Comparison of ENCODE assay signal across 13 cellular contexts in the genomic region with DNA sequence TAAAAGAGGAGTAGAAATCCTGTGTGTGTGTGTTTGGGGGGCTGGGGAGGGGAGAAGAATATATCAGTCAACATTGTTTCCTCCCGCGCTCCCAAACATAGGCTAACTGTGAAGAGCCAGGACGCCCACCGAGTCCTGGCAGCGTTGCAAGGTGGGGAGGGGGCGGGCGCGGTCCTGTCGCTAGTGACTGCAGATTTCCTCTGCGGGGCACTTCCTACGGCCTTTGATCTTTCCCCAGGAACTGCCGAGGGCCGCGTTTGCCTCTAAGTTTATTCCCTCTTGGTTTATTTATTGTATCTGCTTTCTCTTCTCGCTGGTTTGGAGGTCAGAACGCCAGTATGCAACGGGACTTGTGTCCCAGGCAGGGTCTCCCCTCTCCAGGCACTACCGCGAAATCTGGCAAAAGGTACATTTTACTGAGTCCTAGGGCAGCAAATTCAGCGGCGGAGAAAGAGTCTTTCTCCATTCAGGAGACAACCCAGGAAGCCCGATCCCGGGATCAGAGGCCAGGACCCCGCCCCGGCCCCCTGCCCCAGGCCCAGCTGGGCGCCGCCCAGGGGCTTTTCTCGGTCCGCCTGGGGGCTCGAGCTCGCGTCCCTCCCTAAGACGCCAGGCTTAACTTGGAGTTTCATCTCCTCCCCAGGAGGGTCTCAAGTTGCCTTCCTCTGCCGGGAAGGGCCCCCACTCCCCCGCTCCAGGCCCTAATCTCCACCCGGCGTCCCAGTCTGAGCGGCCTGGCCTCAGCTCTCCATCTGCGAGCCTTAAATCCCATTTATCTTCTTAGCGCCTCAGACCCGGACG. TPM values are rescaled to one million over a fixed set of nuclear protein-coding genes. Genes with fewer than 3 reads are reported as not detected.
DNase-seq lines count a peak whose midpoint lies in the region; ATAC-seq and TF ChIP-seq lines count a peak whose summit lies in the region.
"Had no signal": no experiment of that assay in that cellular context is flagged by ENCODE, and none has a peak within 500 bp of the region (broad histone marks: within the 10 kb centered on the region; RNA-seq: fewer than 3 reads in every experiment).

No MANE protein-coding gene starts in this region.

- 0 out of 2 replicates have a peak, but pooled peaks cover 2% of the 10 kb centered on the region for H3K9me3 ChIP-seq in HUES48 (ENCODE audit: control insufficient read depth, insufficient read depth, low read length)
- H3K9me3 ChIP-seq: left lung had no signal

- H3K36me3 ChIP-seq in HUES48 (ENCODE audit: control insufficient read depth, insufficient read depth, low read length), result no peaks in the 10 kb centered on the region
- H3K36me3 ChIP-seq: left lung, spleen had no signal

- H3K9me3 Mint-ChIP-seq in activated naive CD8-positive, alpha-beta T cell treated with anti-CD3 and anti-CD28 coated beads, Interleukin-2, amount 50 U/mL, for 24 hours, result peaks cover 11% of the 10 kb centered on the region

- no peak overlapping the region for H3K27ac Mint-ChIP-seq in activated naive CD8-positive, alpha-beta T cell treated with anti-CD3 and anti-CD28 coated beads, Interleukin-2, amount 50 U/mL, for 24 hours
- H3K27ac Mint-ChIP-seq: CD8-positive, alpha-beta memory T cell had no signal

- intact Hi-C loops in dorsolateral prefrontal cortex (cut with DNase I), result no loop called here

- no peak for ATAC-seq in activated naive CD8-positive, alpha-beta T cell treated with anti-CD3 and anti-CD28 coated beads, Interleukin-2, amount 50 U/mL, for 24 hours
- no peak for ATAC-seq in HG02970 (IDR thresholded peaks at IDR 0.05; ENCODE audit: low FRiP score, unreplicated experiment)

- peak overlapping the region; percentile 70 for H3K4me3 ChIP-seq in HUES48 (ENCODE audit: low read depth, low read length)
- peak overlapping the region; percentile 11 to 75 (median 60) for H3K4me3 ChIP-seq in dorsolateral prefrontal cortex
- peak overlapping the region; percentile 57 for H3K4me3 ChIP-seq in skeletal muscle cell (ENCODE audit: low read depth, low read length)

- no peak overlapping the region for H3K9ac ChIP-seq in HUES48 (ENCODE audit: low read depth, low read length)

- no peaks in the 10 kb centered on the region for H3K36me3 Mint-ChIP-seq in activated naive CD8-positive, alpha-beta T cell treated with anti-CD3 and anti-CD28 coated beads, Interleukin-2, amount 50 U/mL, for 24 hours (ENCODE audit: low read depth)
- H3K36me3 Mint-ChIP-seq: CD8-positive, alpha-beta memory T cell had no signal

- peaks cover 61% of the 10 kb centered on the region for H3K27me3 Mint-ChIP-seq in activated naive CD8-positive, alpha-beta T cell treated with anti-CD3 and anti-CD28 coated beads, Interleukin-2, amount 50 U/mL, for 24 hours

- H3K4me1 Mint-ChIP-seq in activated naive CD8-positive, alpha-beta T cell treated with anti-CD3 and anti-CD28 coated beads, Interleukin-2, amount 50 U/mL, for 24 hours, result peaks cover 3% of the 10 kb centered on the region

- no peak for DNase-seq in dorsolateral prefrontal cortex
- DNase-seq in left kidney (ENCODE audit: low read depth, low spot score), result peak; percentile 80
- no peak for DNase-seq in skeletal muscle cell (ENCODE audit: low read depth)
- DNase-seq in activated naive CD8-positive, alpha-beta T cell treated with anti-CD3 and anti-CD28 coated beads, Interleukin-2, amount 50 U/mL, for 24 hours, result no peak
- DNase-seq in NCI-H1436 (lab: John Stamatoyannopoulos, UW), result no peak
- no peak for DNase-seq in CD1c-positive myeloid dendritic cell (ENCODE audit: extremely low spot score)
- DNase-seq: CD8-positive, alpha-beta memory T cell; NCI-H1105 treated with DMSO at 0.1 percent for 48 hours; spleen had no signal

- H3K27ac ChIP-seq in HUES48 (ENCODE audit: low read depth, low read length) (peak overlapping the region; percentile 51), dorsolateral prefrontal cortex (no peak overlapping the region)
- H3K27ac ChIP-seq: left lung, spleen had no signal

- TF ChIP-seq CTCF in dorsolateral prefrontal cortex (IDR thresholded peaks at IDR 0.05 in 54 of 56, conservative IDR thresholded peaks at IDR 0.05 in 2 of 56; ENCODE audit: low read depth in 1 of 56, partially characterized antibody in 56 of 56), result no peak

- peaks cover 90% of the 10 kb centered on the region for H3K27me3 ChIP-seq in HUES48 (ENCODE audit: control insufficient read depth, insufficient read depth, low read length)
- peaks cover 0 to 68% (median 46%) of the 10 kb centered on the region in 45 donors for H3K27me3 ChIP-seq in dorsolateral prefrontal cortex

- peaks cover 15% of the 10 kb centered on the region for H3K4me1 ChIP-seq in HUES48 (ENCODE audit: control insufficient read depth, insufficient read depth, low read length)

- H3K4me3 Mint-ChIP-seq in activated naive CD8-positive, alpha-beta T cell treated with anti-CD3 and anti-CD28 coated beads, Interleukin-2, amount 50 U/mL, for 24 hours, result no peak overlapping the region

RNA-seq across cellular contexts. Expression of a gene that starts 0.9 kb away (rescaled TPM):
- 1 to 10 TPM in 74 of 120 experiments, under 1 TPM in 38, not detected in 8; 0.14 to 5.8 (median 1.2) TPM for total RNA-seq in dorsolateral prefrontal cortex
- total RNA-seq: CD8-positive, alpha-beta memory T cell; T-helper 1 cell treated with Interleukin-12 subunit alpha and Interleukin-12 subunit beta and Interleukin-4 antibody, amounts not matched to agents 30 ng/mL and 1 ng/mL, for 36 hours had no signal
